ENCODE assay signal across 8 cellular contexts in the genomic region with DNA sequence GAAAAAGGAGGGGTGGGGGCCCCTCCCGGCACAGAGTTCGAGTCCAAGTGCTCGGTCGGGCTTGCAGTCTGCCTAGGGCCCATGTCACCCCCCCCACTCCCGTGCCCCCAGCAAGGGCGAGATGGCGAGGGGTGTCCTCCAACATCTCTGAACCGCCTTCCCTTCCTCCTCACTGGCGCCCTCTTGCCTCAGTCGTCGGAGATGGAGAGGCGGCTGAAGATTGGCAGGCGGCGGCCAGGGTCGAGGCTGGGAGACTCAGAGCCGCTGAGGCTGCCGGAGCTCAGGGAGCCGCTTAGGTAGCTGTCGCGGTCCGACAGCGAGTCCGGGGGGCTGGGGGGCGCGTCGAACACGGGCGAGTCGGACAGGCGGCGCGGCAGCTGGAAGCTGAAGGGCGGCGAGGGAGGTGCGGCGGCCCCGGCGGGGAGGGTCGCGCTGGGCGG. TPM values are rescaled to one million over a fixed set of nuclear protein-coding genes. Genes with fewer than 3 reads are reported as not detected.
A peak's percentile ranks its signal among the peaks of the same experiment; 100 is the strongest.
DNase-seq lines count a peak whose midpoint lies in the region; ATAC-seq and TF ChIP-seq lines count a peak whose summit lies in the region.

No MANE protein-coding gene starts in this region.

- no peak for ATAC-seq in Right ventricle myocardium superior (ENCODE audit: poor library complexity)
- no peak for ATAC-seq in HG03520 (IDR thresholded peaks at IDR 0.05; ENCODE audit: unreplicated experiment)

- H3K27me3 Mint-ChIP-seq in type B pancreatic cell = peaks cover 7% of the 10 kb centered on the region

- TF ChIP-seq POLR2A in GM19193 (IDR thresholded peaks at IDR 0.05; ENCODE audit: extremely low read depth, insufficient read depth, insufficient read length) = peak; percentile 56

- peaks cover 25% of the 10 kb centered on the region for H3K36me3 Mint-ChIP-seq in type B pancreatic cell

- H3K4me3 Mint-ChIP-seq in type B pancreatic cell = peak overlapping the region; percentile 95

- intact Hi-C loops in Right ventricle myocardium superior (cut with DNase I) = no loop called here

- DNase-seq in SIG-M5 treated with dmso at 0.1 percent for 504 hours (lab: John Stamatoyannopoulos, UW; ENCODE audit: unreplicated experiment) (peak; percentile 81), Right ventricle myocardium superior (peak; percentile 85), pons (ENCODE audit: low spot score) (peak; percentile 56), type B pancreatic cell (ENCODE audit: extremely low spot score, unreplicated experiment) (peak; percentile 84), NCI-H1436 (lab: John Stamatoyannopoulos, UW) (no peak)
- DNase-seq in activated naive CD4-positive, alpha-beta T cell treated with anti-CD3 and anti-CD28 coated beads, Interleukin-2, amount 50 U/mL, for 16 hours = peak; percentile 75

- H3K9me3 Mint-ChIP-seq in type B pancreatic cell = no peaks in the 10 kb centered on the region

- peak; percentile 63 for TF ChIP-seq CTCF in type B pancreatic cell (conservative IDR thresholded peaks at IDR 0.05)

- H3K4me1 Mint-ChIP-seq in type B pancreatic cell (ENCODE audit: unreplicated experiment) = peaks cover 37% of the 10 kb centered on the region

- H3K27ac Mint-ChIP-seq in type B pancreatic cell = peak overlapping the region; percentile 98

RNA-seq across cellular contexts. Expression of gene ZFP36L2, which starts 2.3 kb away (rescaled TPM):
- 45.0 TPM for total RNA-seq in Right ventricle myocardium superior
- total RNA-seq in type B pancreatic cell (ENCODE audit: low replicate concordance) = 198 and 437 TPM in 2 replicates
